In the genomic region with DNA sequence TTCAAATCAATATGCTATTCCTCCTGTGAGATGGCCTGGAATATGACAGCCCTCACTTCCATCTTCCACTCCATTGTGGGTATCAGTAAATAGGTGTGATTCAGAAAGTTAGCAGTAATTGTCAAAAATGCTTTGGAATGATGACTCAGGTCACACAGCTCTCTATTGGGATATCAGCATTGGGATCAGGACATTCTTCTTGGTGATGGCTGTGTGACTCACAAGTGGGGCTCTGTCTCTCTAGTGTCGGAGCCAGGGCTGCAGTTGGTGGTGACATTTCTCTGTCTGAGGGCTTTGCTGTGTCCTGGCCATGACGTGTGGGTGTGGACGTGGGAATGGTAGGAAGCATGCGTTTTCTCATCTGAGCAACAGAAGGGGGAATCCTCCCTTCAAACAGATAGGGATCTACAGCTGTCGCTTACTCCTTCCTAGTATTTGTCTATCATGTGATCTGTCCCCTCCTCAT, we compare ENCODE assay signal across 9 cellular contexts.
A peak's percentile ranks its signal among the peaks of the same experiment; 100 is the strongest.
DNase-seq lines count a peak whose midpoint lies in the region; ATAC-seq and TF ChIP-seq lines count a peak whose summit lies in the region.
"Had no signal": no experiment of that assay in that cellular context is flagged by ENCODE, and none has a peak within 500 bp of the region (broad histone marks: within the 10 kb centered on the region; RNA-seq: fewer than 3 reads in every experiment).

No MANE protein-coding gene starts in this region.

- peaks cover 78% of the 10 kb centered on the region for H3K4me1 ChIP-seq in cardiac muscle cell (ENCODE audit: low read depth)
- H3K4me1 ChIP-seq in uterus, result peaks cover 12 to 18% of the 10 kb centered on the region in 2 donors

- H3K36me3 ChIP-seq in cardiac muscle cell, result no peaks in the 10 kb centered on the region
- no peaks in the 10 kb centered on the region for H3K36me3 ChIP-seq in uterus

- H3K27ac ChIP-seq in cardiac muscle cell (peak overlapping the region; percentile 96), angular gyrus (ENCODE audit: low read depth, low read length) (peak overlapping the region; percentile 27), uterus (peak overlapping the region; percentile 50 to 68)

- H3K9me3 ChIP-seq in cardiac muscle cell (ENCODE audit: low read depth) (no peaks in the 10 kb centered on the region), uterus (no peaks in the 10 kb centered on the region)

- TF ChIP-seq CTCF in cardiac muscle cell (IDR thresholded peaks at IDR 0.05; ENCODE audit: low read depth, low read length) (no peak), uterus (IDR thresholded peaks at IDR 0.05) (no peak)

- ATAC-seq in HG03108 (IDR thresholded peaks at IDR 0.05; ENCODE audit: unreplicated experiment), result no peak

- H3K27me3 ChIP-seq in cardiac muscle cell (no peaks in the 10 kb centered on the region), uterus (no peaks in the 10 kb centered on the region)

- DNase-seq in cardiac muscle cell (ENCODE audit: low read depth in 1 of 2, low spot score in 1 of 2) (peak in 1 of 2 donors; percentile 32), cardiac septum (ENCODE audit: low spot score) (no peak), iris pigment epithelial cell (ENCODE audit: low read depth) (peak; percentile 65), uterus (no peak), hippocampal formation (lab: John Stamatoyannopoulos, UW) (no peak)
- DNase-seq in activated naive CD4-positive, alpha-beta T cell treated with Interleukin-2 at 50 U/mL for 16 hours, result no peak
- DNase-seq: activated CD8-positive, alpha-beta memory T cell treated with anti-CD3 and anti-CD28 coated beads, Interleukin-2, amount 50 U/mL, for 4 hours had no signal

- H3K4me3 ChIP-seq in cardiac muscle cell (no peak overlapping the region), uterus (no peak overlapping the region)

- TF ChIP-seq POLR2A in uterus (IDR thresholded peaks at IDR 0.05), result no peak

- intact Hi-C loops in cardiac septum (cut with DNase I), result loop anchor here (2.0 to 5.0 kb wide), 3 partner anchors 66 to 159 kb away; no protein-coding TSS in a partner anchor
- intact Hi-C loops in uterus (cut with DNase I; ENCODE audit: low total_unique reads), result loop anchor here (5.0 kb wide), 1 partner anchor 126 kb away; the partner anchor contains the start of gene TRIO

Comparison
In these comparisons a context has a peak if more than half of its experiments do, and no peak if none do; other contexts are left out.
1. H3K27ac ChIP-seq: peak in every context shown above with its lines; median percentile 96 in cardiac muscle cell; 59 in uterus; 27 in angular gyrus.